Comparison of ENCODE assay signal across 21 cellular contexts in genomic region chr17:81490599-81490992, GRCh38. TPM values are rescaled to one million over a fixed set of nuclear protein-coding genes. Genes with fewer than 3 reads are reported as not detected.
"Had no signal": no experiment of that assay in that cellular context is flagged by ENCODE, and none has a peak within 500 bp of the region (broad histone marks: within the 10 kb centered on the region; RNA-seq: fewer than 3 reads in every experiment).

No MANE protein-coding gene starts in this region.

- H3K4me3 ChIP-seq: breast epithelium, esophagus squamous epithelium, lung, right atrium auricular region, suprapubic skin had no signal

- H3K36me3 ChIP-seq: breast epithelium, esophagus squamous epithelium, right atrium auricular region, suprapubic skin had no signal

- H3K27ac ChIP-seq: breast epithelium, esophagus squamous epithelium, right atrium auricular region, suprapubic skin had no signal

- H3K9me3 Mint-ChIP-seq: activated B cell treated with CpG ODN at 0.5 μM for 24 hours; activated CD8-positive, alpha-beta T cell treated with anti-CD3 and anti-CD28 coated beads for 36 hours; activated naive CD4-positive, alpha-beta T cell treated with anti-CD3 and anti-CD28 coated beads for 36 hours; dendritic cell treated with granulocyte-macrophage colony-stimulating factor and Interleukin-4, amounts not matched to agents 40 ng/mL and 50 ng/mL, for 4 days; natural killer cell; stimulated activated naive CD8-positive, alpha-beta T cell treated with anti-CD3 and anti-CD28 coated beads, Interleukin-15, amount 100 ng/mL, for 72 hours had no signal

- H3K4me3 Mint-ChIP-seq: activated B cell treated with CpG ODN at 0.5 μM for 24 hours; activated CD8-positive, alpha-beta T cell treated with anti-CD3 and anti-CD28 coated beads for 36 hours; activated naive CD4-positive, alpha-beta T cell treated with anti-CD3 and anti-CD28 coated beads for 36 hours; dendritic cell treated with granulocyte-macrophage colony-stimulating factor and Interleukin-4, amounts not matched to agents 40 ng/mL and 50 ng/mL, for 4 days had no signal

- H3K27me3 ChIP-seq: breast epithelium, right atrium auricular region had no signal

- H3K9me3 ChIP-seq: breast epithelium, esophagus squamous epithelium, right atrium auricular region, suprapubic skin had no signal

- H3K4me1 ChIP-seq: breast epithelium had no signal

- ATAC-seq: activated CD8-positive, alpha-beta T cell treated with anti-CD3 and anti-CD28 coated beads for 36 hours; natural killer cell; stimulated activated naive CD8-positive, alpha-beta T cell treated with anti-CD3 and anti-CD28 coated beads, Interleukin-15, amount 100 ng/mL, for 72 hours had no signal

- H3K36me3 Mint-ChIP-seq: natural killer cell had no signal

- H3K27ac Mint-ChIP-seq: activated B cell treated with CpG ODN at 0.5 μM for 24 hours; activated CD8-positive, alpha-beta T cell treated with anti-CD3 and anti-CD28 coated beads for 36 hours; activated naive CD4-positive, alpha-beta T cell treated with anti-CD3 and anti-CD28 coated beads for 36 hours; dendritic cell treated with granulocyte-macrophage colony-stimulating factor and Interleukin-4, amounts not matched to agents 40 ng/mL and 50 ng/mL, for 4 days; natural killer cell; progenitor cell of endocrine pancreas had no signal

- DNase-seq: activated B cell treated with CpG ODN at 0.5 μM for 24 hours; activated CD4-positive, alpha-beta T cell treated with anti-CD3 and anti-CD28 coated beads for 48 hours; activated CD8-positive, alpha-beta T cell treated with anti-CD3 and anti-CD28 coated beads for 36 hours; activated naive CD4-positive, alpha-beta T cell treated with anti-CD3 and anti-CD28 coated beads for 36 hours; activated T-cell treated with anti-CD3 and anti-CD28 coated beads, Interleukin-2, amount 50 U/mL, for 1 hour; aorta; effector memory CD4-positive, alpha-beta T cell; esophagus squamous epithelium; hypothalamus; islet precursor cell; natural killer cell; stimulated activated CD4-positive, alpha-beta T cell treated with anti-CD3 and anti-CD28 coated beads, Interleukin-2, amount 100 ng/mL, for 48 hours; stimulated activated naive CD8-positive, alpha-beta T cell treated with anti-CD3 and anti-CD28 coated beads, Interleukin-15, amount 100 ng/mL, for 72 hours; T-helper 9 cell; trophoblast cell had no signal

RNA-seq across cellular contexts. Expression of gene FSCN2, which starts 37.6 kb away (rescaled TPM):
- total RNA-seq: activated naive CD4-positive, alpha-beta T cell treated with anti-CD3 and anti-CD28 coated beads for 36 hours had no signal
